10 cellular contexts compared by ENCODE assay signal in the genomic region with DNA sequence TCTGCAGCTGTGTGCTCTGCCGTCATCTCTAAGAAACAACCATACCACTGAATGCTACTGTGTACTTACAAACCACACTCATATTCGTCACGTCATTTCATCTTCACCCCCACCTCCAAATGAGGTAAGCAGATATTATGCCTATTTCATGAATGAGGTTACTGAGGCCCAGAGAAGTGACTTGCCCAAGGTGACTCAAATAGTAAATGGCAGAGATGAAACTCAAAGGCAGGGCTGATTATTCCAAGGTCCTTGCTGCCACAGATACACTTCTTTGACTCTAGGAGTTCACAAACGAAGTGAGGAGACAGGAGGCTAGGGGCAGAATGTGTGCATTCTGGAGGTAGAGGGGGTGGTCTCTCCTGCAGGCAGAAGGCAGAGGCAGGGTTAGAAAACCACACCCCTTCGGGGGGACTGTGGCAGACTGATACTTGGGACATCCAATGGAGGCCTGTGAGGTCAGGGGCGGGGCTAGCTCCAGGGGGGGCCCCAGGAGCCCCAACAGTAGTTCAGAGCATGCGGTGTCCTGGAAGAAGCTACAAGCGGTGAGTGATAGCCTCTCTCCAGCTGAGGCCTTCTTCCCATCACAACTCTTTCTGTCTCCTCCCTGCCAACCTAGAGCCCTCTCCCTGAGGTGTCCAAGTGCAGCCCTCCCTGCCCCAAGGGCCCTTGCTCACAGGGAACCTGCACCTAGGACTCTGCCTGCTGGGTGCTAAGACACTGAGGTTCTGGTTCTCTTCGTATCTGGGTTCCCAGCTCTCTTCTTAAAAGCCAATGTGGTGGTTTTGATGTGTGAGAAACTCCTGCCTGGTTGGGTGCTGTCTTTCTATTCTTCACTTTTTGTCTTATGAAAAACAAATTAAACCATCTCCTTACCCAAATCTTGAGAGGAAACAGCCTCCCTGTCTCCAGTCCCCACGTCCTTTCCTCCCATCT. TPM values are rescaled to one million over a fixed set of nuclear protein-coding genes. Genes with fewer than 3 reads are reported as not detected.
DNase-seq lines count a peak whose midpoint lies in the region; ATAC-seq, FAIRE-seq and TF ChIP-seq lines count a peak whose summit lies in the region.
"Had no signal": no experiment of that assay in that cellular context is flagged by ENCODE, and none has a peak within 500 bp of the region (broad histone marks: within the 10 kb centered on the region; RNA-seq: fewer than 3 reads in every experiment).

No MANE protein-coding gene starts in this region.

- H3K4me1 ChIP-seq in trophoblast cell (ENCODE audit: control insufficient read depth in 1 of 2, insufficient read depth in 2 of 2, low read length in 2 of 2): peaks cover 8 to 10% of the 10 kb centered on the region in 2 experiments
- peaks cover 0 to 7% of the 10 kb centered on the region in 2 donors for H3K4me1 ChIP-seq in kidney (ENCODE audit: control insufficient read depth in 1 of 2, insufficient read depth in 1 of 2, low read depth in 1 of 2, low read length in 2 of 2)

- H3K27ac ChIP-seq in trophoblast cell (ENCODE audit: low read depth, low read length): no peak overlapping the region
- H3K27ac ChIP-seq in RWPE1: no peak overlapping the region
- H3K27ac ChIP-seq in kidney (ENCODE audit: low read depth in 2 of 2, low read length in 2 of 2): no peak overlapping the region

- H3K14ac ChIP-seq in trophoblast cell (ENCODE audit: low read length): no peak overlapping the region

- H3K9ac ChIP-seq in trophoblast cell (ENCODE audit: low read length) (no peak overlapping the region), kidney (ENCODE audit: low read length in 2 of 2) (no peak overlapping the region)

- H3K4me3 ChIP-seq in trophoblast cell (ENCODE audit: low read depth, low read length): no peak overlapping the region
- H3K4me3 ChIP-seq in kidney (ENCODE audit: low read length in 2 of 2): no peak overlapping the region

- H2AK5ac ChIP-seq in trophoblast cell (ENCODE audit: low read length): no peak overlapping the region

- H3K27ac Mint-ChIP-seq in T-cell: peak overlapping the region; percentile 85 to 94
- H3K27ac Mint-ChIP-seq in activated naive CD4-positive, alpha-beta T cell treated with anti-CD3 and anti-CD28 coated beads, Interleukin-2, amount 50 U/mL, for 72 hours: peak overlapping the region; percentile 93 to 98

- peaks cover under 1% of the 10 kb centered on the region for H3K79me2 ChIP-seq in trophoblast cell (ENCODE audit: control insufficient read depth, insufficient read depth, low read length, poor library complexity)

- TF ChIP-seq CTCF in RWPE1 (conservative IDR thresholded peaks at IDR 0.05; ENCODE audit: low read depth) (no peak), kidney (IDR thresholded peaks at IDR 0.05; ENCODE audit: borderline replicate concordance, extremely low read depth, insufficient read depth) (no peak)

- no peak overlapping the region for H3K23ac ChIP-seq in trophoblast cell (ENCODE audit: low read length)

- H2AFZ ChIP-seq in trophoblast cell (ENCODE audit: insufficient read depth, low read length, poor library complexity): no peak overlapping the region

- H3K36me3 Mint-ChIP-seq in T-cell: no peaks in the 10 kb centered on the region
- H3K36me3 Mint-ChIP-seq in activated naive CD4-positive, alpha-beta T cell treated with anti-CD3 and anti-CD28 coated beads, Interleukin-2, amount 50 U/mL, for 72 hours: peaks cover 32 to 39% of the 10 kb centered on the region in 2 donors

- peaks cover 50 to 60% (median 59%) of the 10 kb centered on the region in 3 donors for H3K4me1 Mint-ChIP-seq in T-cell

- H3K4me2 ChIP-seq in trophoblast cell (ENCODE audit: low read length): no peak overlapping the region

- H3K79me1 ChIP-seq in trophoblast cell (ENCODE audit: low read length): peaks cover 6% of the 10 kb centered on the region

- no CpG with 5 or more reads among the region's 10 CpGs for WGBS in trophoblast cell (ENCODE audit: extremely low coverage, insufficient coverage, insufficient read length)

- CTCF ChIA-PET in T-cell (lab: Charles Lee) (interaction anchor here in 1 of 2 donors (0.7 to 1.2 kb wide), 4 partner anchors 11 to 35 kb away, joined by 3 to 5 read pairs (median 4); partner anchors contain the start of gene LIN37), RWPE1 (lab: Yijun Ruan, JAX) (interaction anchor here (0.6 kb wide), 1 partner anchor 18 kb away, joined by 6 read pairs; no protein-coding TSS in a partner anchor)

- H3K27me3 Mint-ChIP-seq in T-cell: no peaks in the 10 kb centered on the region

- peak; percentile 79 for TF ChIP-seq POLR2A in GM12892 (IDR thresholded peaks at IDR 0.05; ENCODE audit: low read depth, low read length)

- no peak overlapping the region for H4K12ac ChIP-seq in trophoblast cell (ENCODE audit: low read depth, low read length)

- no peak overlapping the region for H2BK5ac ChIP-seq in trophoblast cell (ENCODE audit: low read depth, low read length, poor library complexity)

- H3K4ac ChIP-seq in trophoblast cell (ENCODE audit: low read depth, low read length): no peak overlapping the region

- intact Hi-C loops in kidney (cut with DNase I): no loop called here

- H3K27me3 ChIP-seq in trophoblast cell (ENCODE audit: insufficient read depth, low read length): no peaks in the 10 kb centered on the region

- H4K91ac ChIP-seq in trophoblast cell (ENCODE audit: low read depth, low read length): no peak overlapping the region

- ATAC-seq in T-cell (replicated peaks in 1 of 4): no peak
- peak; percentile 56 to 59 for ATAC-seq in activated naive CD4-positive, alpha-beta T cell treated with anti-CD3 and anti-CD28 coated beads, Interleukin-2, amount 50 U/mL, for 72 hours
- no peak for ATAC-seq in HG02973 (IDR thresholded peaks at IDR 0.05; ENCODE audit: unreplicated experiment)

- H3K36me3 ChIP-seq in trophoblast cell (ENCODE audit: control insufficient read depth in 1 of 2, insufficient read depth in 2 of 2, low read length in 2 of 2) (no peaks in the 10 kb centered on the region), kidney (ENCODE audit: control insufficient read depth in 1 of 2, insufficient read depth in 2 of 2, low read length in 2 of 2) (no peaks in the 10 kb centered on the region)

- FAIRE-seq in GM12892 (lab: Jason Lieb, UNC) (peak; percentile 94), kidney (lab: Jason Lieb, UNC) (no peak)

- H3K18ac ChIP-seq in trophoblast cell (ENCODE audit: low read length): no peak overlapping the region

- no peak overlapping the region for H2BK12ac ChIP-seq in trophoblast cell (ENCODE audit: low read length)

- H3K4me3 Mint-ChIP-seq in T-cell: peak overlapping the region; percentile 50 to 100 (median 58)

- no peaks in the 10 kb centered on the region for H3K9me3 Mint-ChIP-seq in T-cell
- peaks cover 0 to 4% of the 10 kb centered on the region in 2 donors for H3K9me3 Mint-ChIP-seq in activated naive CD4-positive, alpha-beta T cell treated with anti-CD3 and anti-CD28 coated beads, Interleukin-2, amount 50 U/mL, for 72 hours

- POLR2A ChIA-PET in T-cell (lab: Charles Lee) (no interaction called here), RWPE1 (lab: Yijun Ruan, JAX; ENCODE audit: low non-redundant PET) (no interaction called here)

- no peaks in the 10 kb centered on the region for H3K9me3 ChIP-seq in trophoblast cell (ENCODE audit: insufficient read depth, low read depth, low read length)
- H3K9me3 ChIP-seq in kidney (ENCODE audit: control insufficient read depth in 1 of 2, low read length in 2 of 2): no peaks in the 10 kb centered on the region

- no peak overlapping the region for H4K8ac ChIP-seq in trophoblast cell (ENCODE audit: low read depth, low read length)

- DNase-seq in GM12892 (ENCODE audit: insufficient read length): peak; percentile 73
- peak in 17 of 34 experiments; percentile 15 to 55 (median 42) for DNase-seq in T-cell
- DNase-seq in activated naive CD4-positive, alpha-beta T cell treated with anti-CD3 and anti-CD28 coated beads, Interleukin-2, amount 50 U/mL, for 72 hours (ENCODE audit: low spot score in 2 of 2): peak; percentile 74 to 86
- DNase-seq in stimulated activated CD4-positive, alpha-beta T cell treated with anti-CD3 and anti-CD28 coated beads, Interleukin-4, amount 100 ng/mL, for 24 hours: peak; percentile 68
- DNase-seq in trophoblast cell: no peak
- no peak for DNase-seq in RWPE1 (ENCODE audit: low spot score)
- DNase-seq in kidney: no peak
- DNase-seq: glutamatergic neuron, T1000 had no signal

- no peak overlapping the region for H2BK120ac ChIP-seq in trophoblast cell (ENCODE audit: insufficient read depth, low read length, poor library complexity)

RNA-seq across cellular contexts. Expression of gene KMT2B, which starts 4.6 kb away (rescaled TPM):
- polyA plus RNA-seq in GM12892 (2012; ENCODE audit: missing spikeins): 17.9 TPM
- total RNA-seq in T-cell (100 to 1,000 TPM in 1 of 5 donors, 10 to 100 TPM in 4; 76.4 to 107 (median 92.5) TPM), kidney (40.8 TPM)
- total RNA-seq in activated naive CD4-positive, alpha-beta T cell treated with anti-CD3 and anti-CD28 coated beads, Interleukin-2, amount 50 U/mL, for 72 hours: 100 to 1,000 TPM in 1 of 2 donors, 10 to 100 TPM in 1; 54.6 to 200 TPM
- polyA plus RNA-seq in trophoblast cell (2013): 18.4 and 20.0 TPM in 2 replicates
- polyA plus RNA-seq in kidney (ENCODE audit: insufficient read depth, low read depth, low replicate concordance): 14.8 TPM

RNA-seq across cellular contexts. Expression of gene ZBTB32, which starts 8.8 kb away (rescaled TPM):
- polyA plus RNA-seq in GM12892 (2012; ENCODE audit: missing spikeins): 38.5 TPM
- 1 to 10 TPM; 1.2 to 4.1 (median 2.0) TPM for total RNA-seq in T-cell
- total RNA-seq in activated naive CD4-positive, alpha-beta T cell treated with anti-CD3 and anti-CD28 coated beads, Interleukin-2, amount 50 U/mL, for 72 hours: 100 to 1,000 TPM; 181 to 198 TPM
- not detected in 2 replicates for polyA plus RNA-seq in trophoblast cell (2013)
- total RNA-seq in kidney: 1.8 TPM
- not detected for polyA plus RNA-seq in kidney (ENCODE audit: insufficient read depth, low read depth, low replicate concordance)

RNA-seq across cellular contexts. Expression of gene IGFLR1, which starts 29.1 kb away (rescaled TPM):
- 17.3 TPM for polyA plus RNA-seq in GM12892 (2012; ENCODE audit: missing spikeins)
- total RNA-seq in T-cell (100 to 1,000 TPM in 2 of 5 donors, 10 to 100 TPM in 3; 54.7 to 123 (median 98.1) TPM), kidney (22.3 TPM)
- 100 to 1,000 TPM in 1 of 2 donors, 10 to 100 TPM in 1; 74.6 to 245 TPM for total RNA-seq in activated naive CD4-positive, alpha-beta T cell treated with anti-CD3 and anti-CD28 coated beads, Interleukin-2, amount 50 U/mL, for 72 hours
- 4.2 and 5.3 TPM in 2 replicates for polyA plus RNA-seq in trophoblast cell (2013)
- polyA plus RNA-seq in kidney (ENCODE audit: insufficient read depth, low read depth, low replicate concordance): 26.0 TPM

RNA-seq across cellular contexts. Expression of gene U2AF1L4, which starts 32.0 kb away (rescaled TPM):
- polyA plus RNA-seq in GM12892 (2012; ENCODE audit: missing spikeins): 10.4 TPM
- total RNA-seq in T-cell (10 to 100 TPM; 40.2 to 74.1 (median 49.3) TPM), kidney (27.4 TPM)
- 10 to 100 TPM; 33.8 to 69.0 TPM for total RNA-seq in activated naive CD4-positive, alpha-beta T cell treated with anti-CD3 and anti-CD28 coated beads, Interleukin-2, amount 50 U/mL, for 72 hours
- polyA plus RNA-seq in trophoblast cell (2013): 12.1 and 12.4 TPM in 2 replicates
- polyA plus RNA-seq in kidney (ENCODE audit: insufficient read depth, low read depth, low replicate concordance): 47.7 TPM

RNA-seq across cellular contexts. Expression of gene PSENEN, which starts 32.3 kb away (rescaled TPM):
- polyA plus RNA-seq in GM12892 (2012; ENCODE audit: missing spikeins): 41.4 TPM
- total RNA-seq in T-cell: 10 to 100 TPM; 21.2 to 33.5 (median 24.5) TPM
- total RNA-seq in activated naive CD4-positive, alpha-beta T cell treated with anti-CD3 and anti-CD28 coated beads, Interleukin-2, amount 50 U/mL, for 72 hours: 10 to 100 TPM; 43.2 to 49.4 TPM
- polyA plus RNA-seq in trophoblast cell (2013): 119 and 123 TPM in 2 replicates
- 84.0 TPM for total RNA-seq in kidney
- 185 TPM for polyA plus RNA-seq in kidney (ENCODE audit: insufficient read depth, low read depth, low replicate concordance)

Comparison
In these comparisons a context has a peak if more than half of its experiments do, and no peak if none do; other contexts are left out.
1. DNase-seq: peak in GM12892 (single experiment), activated naive CD4-positive, alpha-beta T cell treated with anti-CD3 and anti-CD28 coated beads, Interleukin-2, amount 50 U/mL, for 72 hours (2 of 2) and stimulated activated CD4-positive, alpha-beta T cell treated with anti-CD3 and anti-CD28 coated beads, Interleukin-4, amount 100 ng/mL, for 24 hours (single experiment); none in trophoblast cell (0 of 2), RWPE1 (single experiment) and kidney (single experiment).
2. ATAC-seq: peak in activated naive CD4-positive, alpha-beta T cell treated with anti-CD3 and anti-CD28 coated beads, Interleukin-2, amount 50 U/mL, for 72 hours (2 of 2); none in T-cell (0 of 4) and HG02973 (single experiment).
3. RNA of gene ZBTB32, which starts 8.8 kb away (total RNA-seq): 181 to 198 TPM in activated naive CD4-positive, alpha-beta T cell treated with anti-CD3 and anti-CD28 coated beads, Interleukin-2, amount 50 U/mL, for 72 hours; 1.2 to 4.1 TPM in T-cell and 1.8 TPM in kidney (single experiment); every median in the first group is over 10 times any median in the second.